ENCODE assay signal across 8 cellular contexts in the genomic region with DNA sequence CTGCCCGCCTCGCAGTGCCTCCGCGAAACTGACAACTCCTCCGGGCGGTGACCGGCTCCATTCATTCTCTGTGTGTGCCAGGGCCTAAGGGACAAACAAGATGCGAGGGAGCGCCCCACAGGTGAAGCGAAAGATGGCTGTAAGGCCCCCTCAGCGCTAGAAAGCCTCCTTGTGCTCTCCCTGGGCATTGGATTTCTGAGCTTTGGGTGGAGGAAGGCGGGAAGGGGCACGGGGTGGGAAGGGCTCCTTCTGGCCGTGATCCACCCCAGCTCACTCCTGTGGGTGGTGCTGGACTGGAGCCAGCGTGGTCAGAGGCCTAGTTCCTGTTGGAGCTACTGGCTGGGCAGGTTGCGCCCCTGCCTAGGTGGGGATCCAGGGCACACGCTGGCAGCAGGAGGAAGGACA. TPM values are rescaled to one million over a fixed set of nuclear protein-coding genes. Genes with fewer than 3 reads are reported as not detected.
DNase-seq lines count a peak whose midpoint lies in the region; ATAC-seq, FAIRE-seq and TF ChIP-seq lines count a peak whose summit lies in the region.

No MANE protein-coding gene starts in this region.

- no peak overlapping the region; the same call in 1 of the 2 replicates for H2AK5ac ChIP-seq in H1 (ENCODE audit: low read depth, low read length)
- H2AK5ac ChIP-seq in neuronal stem cell (ENCODE audit: low read depth, low read length) = peak overlapping the region; percentile 30

- no peak overlapping the region for H2BK12ac ChIP-seq in H1 (ENCODE audit: low read depth, low read length)
- no peak overlapping the region for H2BK12ac ChIP-seq in neuronal stem cell (ENCODE audit: low read length)

- H3K4me1 ChIP-seq in H1 (replicated peaks in 1 of 4; ENCODE audit: control insufficient read depth in 3 of 4, insufficient read depth in 4 of 4, low read length in 3 of 4) (peaks cover 5 to 19% (median 14%) of the 10 kb centered on the region in 4 experiments), neuronal stem cell (ENCODE audit: control insufficient read depth in 2 of 2, insufficient read depth in 1 of 2, low read depth in 1 of 2, low read length in 2 of 2) (peaks cover 16 to 21% of the 10 kb centered on the region in 2 donors)

- CTCF ChIA-PET in H1 (lab: Charles Lee; ENCODE audit: partially characterized antibody) = interaction anchor here (0.7 to 5.6 kb wide), 7 partner anchors 16 to 193 kb away, joined by 3 to 28 read pairs (median 3); no protein-coding TSS in a partner anchor

- H3K56ac ChIP-seq in H1 (replicated peaks; ENCODE audit: insufficient read length, low read depth, low read length) = no peak overlapping the region

- no peak overlapping the region for H2BK20ac ChIP-seq in H1 (ENCODE audit: low read length)

- H3K4me2 ChIP-seq in H1 (ENCODE audit: insufficient read depth in 1 of 2, low read depth in 2 of 2, low read length in 2 of 2) (peak overlapping the region; percentile 66 to 78), neuronal stem cell (ENCODE audit: insufficient read depth, low read length, poor library complexity, severe bottlenecking) (peak overlapping the region; percentile 95)

- H4K8ac ChIP-seq in H1 (ENCODE audit: extremely low read depth, insufficient read depth, low read length) (no peak overlapping the region), neuronal stem cell (ENCODE audit: low read depth, low read length) (no peak overlapping the region)

- H3K23me2 ChIP-seq in H1 (ENCODE audit: low read depth, low read length) = peaks cover 7% of the 10 kb centered on the region; the same call in 1 of the 2 replicates

- H3K79me1 ChIP-seq in H1 (ENCODE audit: low read depth, low read length) (no peaks in the 10 kb centered on the region), neuronal stem cell (ENCODE audit: low read depth, low read length) (no peaks in the 10 kb centered on the region)

- H3K9me3 ChIP-seq in H1 (ENCODE audit: insufficient read depth in 2 of 2, low read depth in 1 of 2, low read length in 1 of 2) (no peaks in the 10 kb centered on the region), neuronal stem cell (replicated peaks in 1 of 2; ENCODE audit: control insufficient read depth in 2 of 2, insufficient read depth in 1 of 2, low read depth in 1 of 2, low read length in 2 of 2) (no peaks in the 10 kb centered on the region)

- no peak for TF ChIP-seq RAD21 in H1 (IDR thresholded peaks at IDR 0.05 in 1 of 2, conservative IDR thresholded peaks at IDR 0.05 in 1 of 2; ENCODE audit: low read depth in 2 of 2, low read length in 2 of 2)

- no peaks in the 10 kb centered on the region for H3K79me2 ChIP-seq in H1 (ENCODE audit: control insufficient read depth in 1 of 2, insufficient read depth in 2 of 2, low read length in 2 of 2)

- H4K5ac ChIP-seq in H1 (ENCODE audit: insufficient read length, low read depth, low read length) = no peak overlapping the region

- no peaks in the 10 kb centered on the region for H4K20me1 ChIP-seq in H1 (replicated peaks in 1 of 2; ENCODE audit: control insufficient read depth in 1 of 2, insufficient read depth in 2 of 2, low read length in 2 of 2)

- H3K14ac ChIP-seq in H1 (ENCODE audit: insufficient read length) (no peak overlapping the region), neuronal stem cell (ENCODE audit: low read length) (peak overlapping the region; percentile 42)

- no peak for TF ChIP-seq CTCF in H1 (IDR thresholded peaks at IDR 0.05; ENCODE audit: control extremely low read depth in 1 of 3, insufficient read depth in 1 of 3, low read depth in 1 of 3, low read length in 3 of 3)

- 43% methylated on average over 16 of the region's 17 CpGs; no CpG with 5 or more reads in 1 of the 2 experiments for WGBS in H1 (ENCODE audit: extremely low coverage in 1 of 2, insufficient coverage in 1 of 2, insufficient read length in 1 of 2, insufficient replicate concordance in 2 of 2, low coverage in 1 of 2, low lambda C conversion rate in 2 of 2, missing lambda C conversion rate in 1 of 2), 2 experiments
- no CpG with 5 or more reads among the region's 17 CpGs for WGBS in neuronal stem cell (ENCODE audit: extremely low coverage in 2 of 2, insufficient read length in 2 of 2, insufficient replicate concordance in 1 of 2), 2 donors

- H2BK120ac ChIP-seq in H1 (replicated peaks; ENCODE audit: low read depth, low read length) (no peak overlapping the region), neuronal stem cell (ENCODE audit: low read depth, low read length) (no peak overlapping the region)

- peak overlapping the region; percentile 38 to 67 (median 59) for H3K4me3 ChIP-seq in H1 (ENCODE audit: extremely low read depth in 1 of 4, insufficient read depth in 2 of 4, low read depth in 3 of 4, low read length in 4 of 4)
- H3K4me3 ChIP-seq in neuronal stem cell (ENCODE audit: low read length in 2 of 2) = peak overlapping the region; percentile 54 to 89

- no peak overlapping the region for H3K9ac ChIP-seq in H1 (replicated peaks in 1 of 4; ENCODE audit: extremely low read depth in 1 of 4, low read depth in 3 of 4, low read length in 3 of 4)
- H3K9ac ChIP-seq in neuronal stem cell (ENCODE audit: low read depth, low read length, poor library complexity) = peak overlapping the region; percentile 24

- H4K91ac ChIP-seq in H1 (replicated peaks; ENCODE audit: insufficient read length, low read length) (no peak overlapping the region), neuronal stem cell (ENCODE audit: low read depth, low read length, poor library complexity) (no peak overlapping the region)

- H2BK15ac ChIP-seq in H1 (ENCODE audit: low read length) = peak overlapping the region; percentile 19; the same call in 1 of the 2 replicates
- H2BK15ac ChIP-seq in neuronal stem cell (ENCODE audit: low read length) = no peak overlapping the region

- no peak for TF ChIP-seq EP300 in H1 (IDR thresholded peaks at IDR 0.05; ENCODE audit: borderline replicate concordance in 1 of 2, low read depth in 2 of 2, low read length in 2 of 2)

- no peak for ATAC-seq in HG03571 (IDR thresholded peaks at IDR 0.05; ENCODE audit: unreplicated experiment)
- no peak for ATAC-seq in GM19328 (IDR thresholded peaks at IDR 0.05; ENCODE audit: unreplicated experiment)

- no peak overlapping the region for H3K27ac ChIP-seq in H1 (ENCODE audit: low read depth, low read length)
- no peak overlapping the region for H3K27ac ChIP-seq in neuronal stem cell (replicated peaks; ENCODE audit: low read length)

- DNase-seq in G401 (ENCODE audit: low spot score) (peak; percentile 57), NCI-H226 (peak; percentile 38), H1 (ENCODE audit: low read depth in 1 of 2, low spot score in 2 of 2) (peak in 1 of 2 experiments; percentile 49), neuronal stem cell (ENCODE audit: low spot score) (no peak), NCI-H2196 treated with DMSO at 0.1 percent for 48 hours (lab: John Stamatoyannopoulos, UW; ENCODE audit: unreplicated experiment) (no peak)
- DNase-seq in stimulated activated naive CD4-positive, alpha-beta T cell treated with Interleukin-2 at 50 U/mL for 16 hours (lab: John Stamatoyannopoulos, UW) = no peak

- H3K4ac ChIP-seq in H1 (replicated peaks; ENCODE audit: insufficient read length, low read depth, low read length) (no peak overlapping the region), neuronal stem cell (ENCODE audit: low read length) (no peak overlapping the region)

- in situ Hi-C loops in G401 (cut with HindIII; ENCODE audit: low sequenced_read_pairs) = no loop called here

- H3K18ac ChIP-seq in H1 (ENCODE audit: extremely low read depth, low read length) (peak overlapping the region; percentile 4; the same call in 1 of the 2 replicates), neuronal stem cell (ENCODE audit: low read length) (peak overlapping the region; percentile 1)

- no peak overlapping the region for H2AFZ ChIP-seq in H1 (ENCODE audit: low read length)
- peak overlapping the region; percentile 93 for H2AFZ ChIP-seq in neuronal stem cell (ENCODE audit: low read length)

- no peak for TF ChIP-seq POLR2A in H1 (IDR thresholded peaks at IDR 0.05; ENCODE audit: control extremely low read depth in 1 of 2, low read depth in 2 of 2, low read length in 2 of 2)

- H2BK5ac ChIP-seq in H1 (ENCODE audit: low read depth, low read length) (no peak overlapping the region), neuronal stem cell (ENCODE audit: low read length) (no peak overlapping the region)

- no peak for FAIRE-seq in H1 (lab: Jason Lieb, UNC)

- POLR2A ChIA-PET in H1 (lab: Charles Lee; ENCODE audit: partially characterized antibody) = interaction anchor here (0.7 to 1.2 kb wide), 2 partner anchors 17 to 35 kb away, joined by 4 read pairs; no protein-coding TSS in a partner anchor

- H3K27me3 ChIP-seq in H1 (replicated peaks in 1 of 4; ENCODE audit: control insufficient read depth in 3 of 4, extremely low read depth in 1 of 4, insufficient read depth in 3 of 4, low read length in 3 of 4) (peaks cover 0 to 5% (median 2%) of the 10 kb centered on the region in 4 experiments; a peak in 2 of 7 replicates), neuronal stem cell (ENCODE audit: control insufficient read depth in 3 of 3, insufficient read depth in 3 of 3, low read depth in 1 of 3, low read length in 3 of 3) (peaks cover 0 to 58% (median 0%) of the 10 kb centered on the region in 3 experiments)

- H3K36me3 ChIP-seq in H1 (ENCODE audit: control insufficient read depth in 2 of 4, insufficient read depth in 4 of 4, low read length in 3 of 4) = no peaks in the 10 kb centered on the region
- no peaks in the 10 kb centered on the region for H3K36me3 ChIP-seq in neuronal stem cell (replicated peaks in 1 of 2; ENCODE audit: control insufficient read depth in 2 of 2, insufficient read depth in 2 of 2, low read length in 2 of 2)

- H3K23ac ChIP-seq in H1 (ENCODE audit: insufficient read length) = no peak overlapping the region
- H3K23ac ChIP-seq in neuronal stem cell (ENCODE audit: low read depth, low read length, poor library complexity) = peak overlapping the region; percentile 62

RNA-seq across cellular contexts. Expression of a gene that starts 0.9 kb away (rescaled TPM):
- 5.6 and 9.5 TPM in 2 replicates for total RNA-seq in G401 (2014; rRNA removed; shearing (Covaris generic))
- 17.5 and 19.6 TPM in 2 replicates for total RNA-seq in H1 (2021; fragmentation: NEBNext Ultra II Directional; extraction: Animal tissue kit (Norgen Biotek cat#: 25700))
- 16.2 and 21.2 TPM in 2 replicates for polyA plus RNA-seq in H1 (2011; rRNA removed)
- polyA plus RNA-seq in H1 (2011; cell fraction: cytosol; rRNA removed) = 22.4 TPM
- polyA plus RNA-seq in H1 (2011; cell fraction: nucleus; rRNA removed) = 25.6 TPM
- 18.9 to 21.9 TPM (median 20.5 TPM) in 4 replicates for polyA plus RNA-seq in H1 (2012, experiment 1 of 2)
- 4.9 TPM for polyA plus RNA-seq in H1 (2012, experiment 2 of 2)
- 19.4 TPM for polyA plus RNA-seq in H1 (2013, experiment 1 of 2)
- polyA plus RNA-seq in H1 (2013, experiment 2 of 2) = 20.2 TPM
- polyA minus RNA-seq in H1 (2011; rRNA and poly(A)+ RNA removed) = 14.6 and 21.0 TPM in 2 replicates
- polyA minus RNA-seq in H1 (2011; cell fraction: cytosol; rRNA and poly(A)+ RNA removed) = 12.3 TPM
- 10.6 TPM for polyA minus RNA-seq in H1 (2011; cell fraction: nucleus; rRNA and poly(A)+ RNA removed)
- polyA plus RNA-seq in neuronal stem cell (2013, experiment 1 of 2) = 18.8 TPM
- polyA plus RNA-seq in neuronal stem cell (2013, experiment 2 of 2) = 18.5 TPM

RNA-seq across cellular contexts. Expression of a gene that starts 12.1 kb away (rescaled TPM):
- 55.6 and 59.3 TPM in 2 replicates for total RNA-seq in G401 (2014; rRNA removed; shearing (Covaris generic))
- 56.3 and 61.2 TPM in 2 replicates for total RNA-seq in H1 (2021; fragmentation: NEBNext Ultra II Directional; extraction: Animal tissue kit (Norgen Biotek cat#: 25700))
- 34.1 and 50.9 TPM in 2 replicates for polyA plus RNA-seq in H1 (2011; rRNA removed)
- 47.0 TPM for polyA plus RNA-seq in H1 (2011; cell fraction: cytosol; rRNA removed)
- 79.5 TPM for polyA plus RNA-seq in H1 (2011; cell fraction: nucleus; rRNA removed)
- polyA plus RNA-seq in H1 (2012, experiment 1 of 2) = 44.2 to 49.3 TPM (median 45.6 TPM) in 4 replicates
- polyA plus RNA-seq in H1 (2012, experiment 2 of 2) = 50.8 TPM
- 48.4 TPM for polyA plus RNA-seq in H1 (2013, experiment 1 of 2)
- polyA plus RNA-seq in H1 (2013, experiment 2 of 2) = 49.8 TPM
- polyA minus RNA-seq in H1 (2011; rRNA and poly(A)+ RNA removed) = 36.8 and 37.5 TPM in 2 replicates
- polyA minus RNA-seq in H1 (2011; cell fraction: cytosol; rRNA and poly(A)+ RNA removed) = 30.2 TPM
- polyA minus RNA-seq in H1 (2011; cell fraction: nucleus; rRNA and poly(A)+ RNA removed) = 44.6 TPM
- polyA plus RNA-seq in neuronal stem cell (2013, experiment 1 of 2) = 31.8 TPM
- 30.2 TPM for polyA plus RNA-seq in neuronal stem cell (2013, experiment 2 of 2)

Comparison
In these comparisons a context has a peak if more than half of its experiments do, and no peak if none do; other contexts are left out.
1. DNase-seq: peak in G401 (single experiment) and NCI-H226 (single experiment); none in neuronal stem cell (single experiment), stimulated activated naive CD4-positive, alpha-beta T cell treated with Interleukin-2 at 50 U/mL for 16 hours (single experiment) and NCI-H2196 treated with DMSO at 0.1 percent for 48 hours (single experiment).